ENCODE assay signal across 13 cellular contexts in genomic region chr19:10752237-10752912, GRCh38. TPM values are rescaled to one million over a fixed set of nuclear protein-coding genes. Genes with fewer than 3 reads are reported as not detected.
DNase-seq lines count a peak whose midpoint lies in the region; ATAC-seq and TF ChIP-seq lines count a peak whose summit lies in the region.
"Had no signal": no experiment of that assay in that cellular context is flagged by ENCODE, and none has a peak within 500 bp of the region (broad histone marks: within the 10 kb centered on the region; RNA-seq: fewer than 3 reads in every experiment).

No MANE protein-coding gene starts in this region.

- 93 to 95% methylated on average over 7 to 8 of the region's 8 CpGs for WGBS in mesodermal cell (ENCODE audit: insufficient coverage in 2 of 2), 2 experiments

- no peaks in the 10 kb centered on the region for H3K9me3 ChIP-seq in mesodermal cell (ENCODE audit: control insufficient read depth, low read length)
- H3K9me3 ChIP-seq: thyroid gland had no signal

- no peaks in the 10 kb centered on the region for H3K27me3 ChIP-seq in dorsolateral prefrontal cortex
- H3K27me3 ChIP-seq: thyroid gland had no signal

- peaks cover 10% of the 10 kb centered on the region for H3K36me3 Mint-ChIP-seq in activated CD4-positive, alpha-beta T cell treated with anti-CD3 and anti-CD28 coated beads, Interleukin-2, amount 10 ng/mL, durations not matched to agents 24 days and 14 days (ENCODE audit: low read depth)

- H3K27me3 Mint-ChIP-seq in activated CD4-positive, alpha-beta T cell treated with anti-CD3 and anti-CD28 coated beads, Interleukin-2, amount 10 ng/mL, durations not matched to agents 24 days and 14 days: no peaks in the 10 kb centered on the region

- H3K4me1 Mint-ChIP-seq in activated CD4-positive, alpha-beta T cell treated with anti-CD3 and anti-CD28 coated beads, Interleukin-2, amount 10 ng/mL, durations not matched to agents 24 days and 14 days: peaks cover 63% of the 10 kb centered on the region

- no peak overlapping the region for H3K4me3 Mint-ChIP-seq in activated CD4-positive, alpha-beta T cell treated with anti-CD3 and anti-CD28 coated beads, Interleukin-2, amount 10 ng/mL, durations not matched to agents 24 days and 14 days

- H3K27ac ChIP-seq in dorsolateral prefrontal cortex: peak overlapping the region; percentile 84 to 100 (median 97)
- H3K27ac ChIP-seq in mesodermal cell (ENCODE audit: low read depth, low read length, severe bottlenecking): peak overlapping the region; percentile 16

- peak overlapping the region in 4 of 59 donors; percentile 1 to 35 (median 26) for H3K4me3 ChIP-seq in dorsolateral prefrontal cortex
- no peak overlapping the region for H3K4me3 ChIP-seq in mesodermal cell (ENCODE audit: extremely low read depth, insufficient read depth, low read length, poor library complexity, severe bottlenecking)
- H3K4me3 ChIP-seq: thyroid gland had no signal

- no peak for DNase-seq in activated CD4-positive, alpha-beta T cell treated with anti-CD3 and anti-CD28 coated beads, Interleukin-2, amount 10 ng/mL, durations not matched to agents 24 days and 14 days
- no peak for DNase-seq in activated CD4-positive, alpha-beta T cell treated with anti-CD3 and anti-CD28 coated beads for 4 hours
- peak in 9 of 10 donors; percentile 70 to 94 (median 89) for DNase-seq in dorsolateral prefrontal cortex
- DNase-seq in superior temporal gyrus (ENCODE audit: extremely low spot score): peak; percentile 93
- DNase-seq in erythroblast (lab: John Stamatoyannopoulos, UW): no peak
- DNase-seq in DMS114 treated with DMSO at 0.1 percent for 48 hours (lab: John Stamatoyannopoulos, UW; ENCODE audit: unreplicated experiment): no peak
- DNase-seq: ACHN; activated CD4-positive, alpha-beta T cell treated with anti-CD3 and anti-CD28 coated beads, Interleukin-2, amount 50 U/mL, for 1 hour; NCI-H1436 treated with DMSO at 0.1 percent for 48 hours; PC-3; thyroid gland had no signal

- peaks cover 32% of the 10 kb centered on the region for H3K4me1 ChIP-seq in mesodermal cell (ENCODE audit: control insufficient read depth, insufficient read depth, low read length, poor library complexity, severe bottlenecking)

- H3K36me3 ChIP-seq in mesodermal cell (ENCODE audit: control insufficient read depth, insufficient read depth, low read length): peaks cover 9% of the 10 kb centered on the region

- ATAC-seq in HG03571 (IDR thresholded peaks at IDR 0.05; ENCODE audit: unreplicated experiment): no peak
- ATAC-seq: PC-3 had no signal

- H3K27ac Mint-ChIP-seq in activated CD4-positive, alpha-beta T cell treated with anti-CD3 and anti-CD28 coated beads, Interleukin-2, amount 10 ng/mL, durations not matched to agents 24 days and 14 days: peak overlapping the region; percentile 74

- H3K9me3 Mint-ChIP-seq in activated CD4-positive, alpha-beta T cell treated with anti-CD3 and anti-CD28 coated beads, Interleukin-2, amount 10 ng/mL, durations not matched to agents 24 days and 14 days: no peaks in the 10 kb centered on the region

- intact Hi-C loops in activated CD4-positive, alpha-beta T cell treated with anti-CD3 and anti-CD28 coated beads, Interleukin-2, amount 10 ng/mL, durations not matched to agents 24 days and 14 days (cut with micrococcal nuclease): no loop called here
- intact Hi-C loops in dorsolateral prefrontal cortex (cut with DNase I): loop anchor here in 1 of 2 donors (5.0 kb wide), 1 partner anchor 35 kb away; the partner anchor contains the start of gene DNM2

- peak in 7 of 56 donors; percentile 10 to 41 (median 24) for TF ChIP-seq CTCF in dorsolateral prefrontal cortex (IDR thresholded peaks at IDR 0.05 in 54 of 56, conservative IDR thresholded peaks at IDR 0.05 in 2 of 56; ENCODE audit: low read depth in 1 of 56, partially characterized antibody in 56 of 56)

- no peak for TF ChIP-seq POLR2A in erythroblast (IDR thresholded peaks at IDR 0.05; ENCODE audit: low read length)

RNA-seq across cellular contexts. Expression of gene DNM2, which starts 34.5 kb away (rescaled TPM):
- 198 and 211 TPM in 2 replicates for total RNA-seq in activated CD4-positive, alpha-beta T cell treated with anti-CD3 and anti-CD28 coated beads, Interleukin-2, amount 10 ng/mL, durations not matched to agents 24 days and 14 days
- total RNA-seq in dorsolateral prefrontal cortex: 100 to 1,000 TPM in 115 of 120 experiments, 10 to 100 TPM in 5; 88.3 to 281 (median 146) TPM
- 99.8 TPM for polyA plus RNA-seq in mesodermal cell (2013, experiment 1 of 2)
- polyA plus RNA-seq in mesodermal cell (2013, experiment 2 of 2): 90.0 TPM

RNA-seq across cellular contexts. Expression of gene QTRT1, which starts 51.1 kb away (rescaled TPM):
- total RNA-seq in activated CD4-positive, alpha-beta T cell treated with anti-CD3 and anti-CD28 coated beads, Interleukin-2, amount 10 ng/mL, durations not matched to agents 24 days and 14 days: 86.0 and 95.2 TPM in 2 replicates
- total RNA-seq in dorsolateral prefrontal cortex: 100 to 1,000 TPM in 5 of 120 experiments, 10 to 100 TPM in 115; 51.0 to 106 (median 74.7) TPM
- polyA plus RNA-seq in mesodermal cell (2013, experiment 1 of 2): 21.9 TPM
- polyA plus RNA-seq in mesodermal cell (2013, experiment 2 of 2): 14.1 TPM

Comparison
In these comparisons a context has a peak if more than half of its experiments do, and no peak if none do; other contexts are left out.
1. DNase-seq: peak in dorsolateral prefrontal cortex (9 of 10) and superior temporal gyrus (single experiment); none in activated CD4-positive, alpha-beta T cell treated with anti-CD3 and anti-CD28 coated beads, Interleukin-2, amount 10 ng/mL, durations not matched to agents 24 days and 14 days (single experiment), activated CD4-positive, alpha-beta T cell treated with anti-CD3 and anti-CD28 coated beads for 4 hours (0 of 2), erythroblast (0 of 2) and DMS114 treated with DMSO at 0.1 percent for 48 hours (single experiment).